ENCODE assay signal across 1 cellular context in the genomic region with DNA sequence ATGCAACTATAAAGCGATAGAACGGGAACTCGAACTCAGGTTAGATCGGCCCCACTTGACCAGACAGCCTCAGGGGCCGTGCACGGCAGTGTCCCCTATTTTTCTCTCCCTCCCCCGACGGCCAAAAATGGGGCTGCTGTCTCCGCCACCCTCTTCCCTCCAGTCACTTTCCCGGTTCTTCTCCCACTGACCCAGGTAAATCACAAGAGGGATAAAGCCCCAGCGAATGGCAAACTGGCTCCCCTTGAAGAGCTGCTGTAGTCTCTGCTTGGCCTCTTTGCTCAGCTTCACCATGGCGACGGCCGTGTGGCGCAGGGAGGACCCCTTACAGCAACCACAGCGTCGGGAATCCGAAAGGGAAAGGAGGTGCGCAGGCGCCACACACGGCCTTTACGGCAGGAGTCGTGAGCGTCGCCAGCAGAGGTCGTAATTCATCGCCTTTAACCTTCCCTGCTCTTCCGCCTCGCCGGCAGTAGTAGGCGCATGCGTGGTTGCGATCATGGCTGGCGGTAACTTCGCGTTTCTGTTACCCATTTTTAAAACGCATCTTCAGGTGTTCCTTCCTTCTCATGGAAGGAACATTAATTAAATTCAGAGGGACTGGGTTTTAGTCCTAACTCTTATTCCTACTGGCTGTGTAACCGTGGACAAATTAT.
TF ChIP-seq lines count a peak whose summit lies in the region.

Gene TOMM7, minus strand, starts transcription at position 364 of the 656 bp plus-strand sequence. Its CDS starts 70 bp downstream, at position 294.

TF ChIP-seq in HepG2, 621 proteins besides CTCF, POLR2A, EP300 and RAD21 (continued from another document and continues in another):
- TF ChIP-seq, protein P1, sequence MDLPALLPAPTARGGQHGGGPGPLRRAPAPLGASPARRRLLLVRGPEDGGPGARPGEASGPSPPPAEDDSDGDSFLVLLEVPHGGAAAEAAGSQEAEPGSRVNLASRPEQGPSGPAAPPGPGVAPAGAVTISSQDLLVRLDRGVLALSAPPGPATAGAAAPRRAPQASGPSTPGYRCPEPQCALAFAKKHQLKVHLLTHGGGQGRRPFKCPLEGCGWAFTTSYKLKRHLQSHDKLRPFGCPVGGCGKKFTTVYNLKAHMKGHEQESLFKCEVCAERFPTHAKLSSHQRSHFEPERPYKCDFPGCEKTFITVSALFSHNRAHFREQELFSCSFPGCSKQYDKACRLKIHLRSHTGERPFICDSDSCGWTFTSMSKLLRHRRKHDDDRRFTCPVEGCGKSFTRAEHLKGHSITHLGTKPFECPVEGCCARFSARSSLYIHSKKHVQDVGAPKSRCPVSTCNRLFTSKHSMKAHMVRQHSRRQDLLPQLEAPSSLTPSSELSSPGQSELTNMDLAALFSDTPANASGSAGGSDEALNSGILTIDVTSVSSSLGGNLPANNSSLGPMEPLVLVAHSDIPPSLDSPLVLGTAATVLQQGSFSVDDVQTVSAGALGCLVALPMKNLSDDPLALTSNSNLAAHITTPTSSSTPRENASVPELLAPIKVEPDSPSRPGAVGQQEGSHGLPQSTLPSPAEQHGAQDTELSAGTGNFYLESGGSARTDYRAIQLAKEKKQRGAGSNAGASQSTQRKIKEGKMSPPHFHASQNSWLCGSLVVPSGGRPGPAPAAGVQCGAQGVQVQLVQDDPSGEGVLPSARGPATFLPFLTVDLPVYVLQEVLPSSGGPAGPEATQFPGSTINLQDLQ (CRISPR knock-in tag; IDR thresholded peaks at IDR 0.05): no peak
- no peak for TF ChIP-seq BRCA1 (CRISPR knock-in tag; IDR thresholded peaks at IDR 0.05)
- TF ChIP-seq, protein P2, sequence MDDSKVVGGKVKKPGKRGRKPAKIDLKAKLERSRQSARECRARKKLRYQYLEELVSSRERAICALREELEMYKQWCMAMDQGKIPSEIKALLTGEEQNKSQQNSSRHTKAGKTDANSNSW (CRISPR knock-in tag; IDR thresholded peaks at IDR 0.05; ENCODE audit: borderline replicate concordance): no peak
- no peak for TF ChIP-seq ZNF496 (CRISPR knock-in tag; IDR thresholded peaks at IDR 0.05; ENCODE audit: insufficient replicate concordance)
- TF ChIP-seq CCAR2 (optimal IDR thresholded peaks at IDR 0.05; ENCODE audit: low read depth, low read length): no peak
- TF ChIP-seq, protein P3, sequence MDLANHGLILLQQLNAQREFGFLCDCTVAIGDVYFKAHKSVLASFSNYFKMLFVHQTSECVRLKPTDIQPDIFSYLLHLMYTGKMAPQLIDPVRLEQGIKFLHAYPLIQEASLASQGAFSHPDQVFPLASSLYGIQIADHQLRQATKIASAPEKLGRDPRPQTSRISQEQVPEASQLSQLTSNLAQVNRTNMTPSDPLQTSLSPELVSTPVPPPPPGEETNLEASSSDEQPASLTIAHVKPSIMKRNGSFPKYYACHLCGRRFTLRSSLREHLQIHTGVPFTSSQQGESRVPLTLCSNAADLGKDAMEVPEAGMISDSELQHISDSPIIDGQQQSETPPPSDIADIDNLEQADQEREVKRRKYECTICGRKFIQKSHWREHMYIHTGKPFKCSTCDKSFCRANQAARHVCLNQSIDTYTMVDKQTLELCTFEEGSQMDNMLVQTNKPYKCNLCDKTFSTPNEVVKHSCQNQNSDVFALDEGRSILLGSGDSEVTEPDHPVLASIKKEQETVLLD (CRISPR knock-in tag; IDR thresholded peaks at IDR 0.05; ENCODE audit: low read depth): no peak
- TF ChIP-seq UBTF (CRISPR knock-in tag; IDR thresholded peaks at IDR 0.05): peak; percentile 36; the same call in 1 of the 2 replicates
- TF ChIP-seq ISL2 (CRISPR knock-in tag; IDR thresholded peaks at IDR 0.05): no peak; the same call in 1 of the 2 replicates
- no peak for TF ChIP-seq MNT (IDR thresholded peaks at IDR 0.05)
- no peak for TF ChIP-seq AGO1 (IDR thresholded peaks at IDR 0.05; ENCODE audit: low read depth, low read length, poor library complexity, severe bottlenecking)
- TF ChIP-seq TRAFD1 (CRISPR knock-in tag; IDR thresholded peaks at IDR 0.05; ENCODE audit: borderline replicate concordance): no peak
- no peak; the same call in 1 of the 2 replicates for TF ChIP-seq ZBTB10 (CRISPR knock-in tag; IDR thresholded peaks at IDR 0.05; ENCODE audit: borderline replicate concordance)
- TF ChIP-seq, protein P4, sequence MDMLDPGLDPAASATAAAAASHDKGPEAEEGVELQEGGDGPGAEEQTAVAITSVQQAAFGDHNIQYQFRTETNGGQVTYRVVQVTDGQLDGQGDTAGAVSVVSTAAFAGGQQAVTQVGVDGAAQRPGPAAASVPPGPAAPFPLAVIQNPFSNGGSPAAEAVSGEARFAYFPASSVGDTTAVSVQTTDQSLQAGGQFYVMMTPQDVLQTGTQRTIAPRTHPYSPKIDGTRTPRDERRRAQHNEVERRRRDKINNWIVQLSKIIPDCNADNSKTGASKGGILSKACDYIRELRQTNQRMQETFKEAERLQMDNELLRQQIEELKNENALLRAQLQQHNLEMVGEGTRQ (IDR thresholded peaks at IDR 0.05; ENCODE audit: low read depth, low read length): no peak
- TF ChIP-seq, protein P4 (CRISPR knock-in tag; IDR thresholded peaks at IDR 0.05; ENCODE audit: borderline replicate concordance): no peak
- no peak; the same call in 1 of the 2 replicates for TF ChIP-seq ZNF253 (CRISPR knock-in tag; IDR thresholded peaks at IDR 0.05; ENCODE audit: borderline replicate concordance)
- 0 out of 2 replicates have a peak, but pooled peaks have one; percentile 53 for TF ChIP-seq SATB2 (CRISPR knock-in tag; IDR thresholded peaks at IDR 0.05)
- peak; percentile 84 for TF ChIP-seq POLR2G (IDR thresholded peaks at IDR 0.05; ENCODE audit: low read depth, low read length)
- no peak for TF ChIP-seq ZZZ3 (CRISPR knock-in tag; IDR thresholded peaks at IDR 0.05; ENCODE audit: borderline replicate concordance)
- no peak for TF ChIP-seq RBAK (CRISPR knock-in tag; IDR thresholded peaks at IDR 0.05)
- TF ChIP-seq POLR2AphosphoS5 (IDR thresholded peaks at IDR 0.05; ENCODE audit: low read depth, low read length): peak; percentile 89
- no peak for TF ChIP-seq PPARG (CRISPR knock-in tag; conservative IDR thresholded peaks at IDR 0.05)
- TF ChIP-seq KMT2B (CRISPR knock-in tag; IDR thresholded peaks at IDR 0.05): peak; percentile 94
- TF ChIP-seq, protein P5, sequence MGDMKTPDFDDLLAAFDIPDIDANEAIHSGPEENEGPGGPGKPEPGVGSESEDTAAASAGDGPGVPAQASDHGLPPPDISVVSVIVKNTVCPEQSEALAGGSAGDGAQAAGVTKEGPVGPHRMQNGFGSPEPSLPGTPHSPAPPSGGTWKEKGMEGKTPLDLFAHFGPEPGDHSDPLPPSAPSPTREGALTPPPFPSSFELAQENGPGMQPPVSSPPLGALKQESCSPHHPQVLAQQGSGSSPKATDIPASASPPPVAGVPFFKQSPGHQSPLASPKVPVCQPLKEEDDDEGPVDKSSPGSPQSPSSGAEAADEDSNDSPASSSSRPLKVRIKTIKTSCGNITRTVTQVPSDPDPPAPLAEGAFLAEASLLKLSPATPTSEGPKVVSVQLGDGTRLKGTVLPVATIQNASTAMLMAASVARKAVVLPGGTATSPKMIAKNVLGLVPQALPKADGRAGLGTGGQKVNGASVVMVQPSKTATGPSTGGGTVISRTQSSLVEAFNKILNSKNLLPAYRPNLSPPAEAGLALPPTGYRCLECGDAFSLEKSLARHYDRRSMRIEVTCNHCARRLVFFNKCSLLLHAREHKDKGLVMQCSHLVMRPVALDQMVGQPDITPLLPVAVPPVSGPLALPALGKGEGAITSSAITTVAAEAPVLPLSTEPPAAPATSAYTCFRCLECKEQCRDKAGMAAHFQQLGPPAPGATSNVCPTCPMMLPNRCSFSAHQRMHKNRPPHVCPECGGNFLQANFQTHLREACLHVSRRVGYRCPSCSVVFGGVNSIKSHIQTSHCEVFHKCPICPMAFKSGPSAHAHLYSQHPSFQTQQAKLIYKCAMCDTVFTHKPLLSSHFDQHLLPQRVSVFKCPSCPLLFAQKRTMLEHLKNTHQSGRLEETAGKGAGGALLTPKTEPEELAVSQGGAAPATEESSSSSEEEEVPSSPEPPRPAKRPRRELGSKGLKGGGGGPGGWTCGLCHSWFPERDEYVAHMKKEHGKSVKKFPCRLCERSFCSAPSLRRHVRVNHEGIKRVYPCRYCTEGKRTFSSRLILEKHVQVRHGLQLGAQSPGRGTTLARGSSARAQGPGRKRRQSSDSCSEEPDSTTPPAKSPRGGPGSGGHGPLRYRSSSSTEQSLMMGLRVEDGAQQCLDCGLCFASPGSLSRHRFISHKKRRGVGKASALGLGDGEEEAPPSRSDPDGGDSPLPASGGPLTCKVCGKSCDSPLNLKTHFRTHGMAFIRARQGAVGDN (CRISPR knock-in tag; IDR thresholded peaks at IDR 0.05): peak; percentile 83
- 0 out of 2 replicates have a peak, but pooled peaks have one; percentile 22 for TF ChIP-seq MTA1 (CRISPR knock-in tag; IDR thresholded peaks at IDR 0.05; ENCODE audit: borderline replicate concordance)
- TF ChIP-seq, protein P6, sequence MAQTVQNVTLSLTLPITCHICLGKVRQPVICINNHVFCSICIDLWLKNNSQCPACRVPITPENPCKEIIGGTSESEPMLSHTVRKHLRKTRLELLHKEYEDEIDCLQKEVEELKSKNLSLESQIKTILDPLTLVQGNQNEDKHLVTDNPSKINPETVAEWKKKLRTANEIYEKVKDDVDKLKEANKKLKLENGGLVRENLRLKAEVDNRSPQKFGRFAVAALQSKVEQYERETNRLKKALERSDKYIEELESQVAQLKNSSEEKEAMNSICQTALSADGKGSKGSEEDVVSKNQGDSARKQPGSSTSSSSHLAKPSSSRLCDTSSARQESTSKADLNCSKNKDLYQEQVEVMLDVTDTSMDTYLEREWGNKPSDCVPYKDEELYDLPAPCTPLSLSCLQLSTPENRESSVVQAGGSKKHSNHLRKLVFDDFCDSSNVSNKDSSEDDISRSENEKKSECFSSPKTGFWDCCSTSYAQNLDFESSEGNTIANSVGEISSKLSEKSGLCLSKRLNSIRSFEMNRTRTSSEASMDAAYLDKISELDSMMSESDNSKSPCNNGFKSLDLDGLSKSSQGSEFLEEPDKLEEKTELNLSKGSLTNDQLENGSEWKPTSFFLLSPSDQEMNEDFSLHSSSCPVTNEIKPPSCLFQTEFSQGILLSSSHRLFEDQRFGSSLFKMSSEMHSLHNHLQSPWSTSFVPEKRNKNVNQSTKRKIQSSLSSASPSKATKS (CRISPR knock-in tag; IDR thresholded peaks at IDR 0.05): peak; percentile 36; the same call in 1 of the 2 replicates
